32 cellular contexts compared by ENCODE assay signal in the genomic region with DNA sequence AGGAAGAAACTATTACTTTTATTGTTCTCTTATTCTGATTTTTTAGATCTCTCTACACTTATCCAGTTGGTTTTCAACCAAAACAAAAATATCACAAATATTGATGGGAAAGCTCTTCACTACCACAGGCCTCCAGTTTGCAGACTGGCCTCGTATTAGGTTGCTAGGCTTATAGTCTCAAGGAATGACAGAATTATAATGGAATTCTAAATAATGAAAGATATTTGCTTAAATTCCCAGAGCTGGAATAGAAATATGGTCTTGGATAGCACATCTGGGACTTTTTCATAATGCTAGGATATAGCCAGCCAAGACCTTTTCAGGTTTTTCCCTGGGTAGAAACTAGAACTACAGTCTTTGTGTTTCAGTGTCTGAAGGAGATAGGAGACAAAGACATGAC.
"Had no signal": no experiment of that assay in that cellular context is flagged by ENCODE, and none has a peak within 500 bp of the region (broad histone marks: within the 10 kb centered on the region; RNA-seq: fewer than 3 reads in every experiment).

No MANE protein-coding gene starts in this region.

- H3K9me3 ChIP-seq: adrenal gland, colonic mucosa, esophagus squamous epithelium had no signal

- H3K4me1 Mint-ChIP-seq: activated CD4-positive, alpha-beta T cell treated with anti-CD3 and anti-CD28 coated beads for 36 hours; activated CD4-positive, alpha-beta T cell treated with anti-CD3 and anti-CD28 coated beads, Interleukin-2, amount 10 ng/mL, durations not matched to agents 24 days and 14 days; activated CD8-positive, alpha-beta memory T cell treated with anti-CD3 and anti-CD28 coated beads, Interleukin-2, amount 10 ng/mL, durations not matched to agents 7 days and 5 days; activated naive CD4-positive, alpha-beta T cell treated with anti-CD3 and anti-CD28 coated beads, Interleukin-2, amount 50 U/mL, for 24 hours; activated naive CD8-positive, alpha-beta T cell treated with anti-CD3 and anti-CD28 coated beads for 36 hours; activated naive CD8-positive, alpha-beta T cell treated with anti-CD3 and anti-CD28 coated beads, Interleukin-2, amount 50 U/mL, for 24 hours; brain had no signal

- H3K4me1 ChIP-seq: adrenal gland, breast epithelium, colonic mucosa, esophagus squamous epithelium had no signal

- H3K27ac ChIP-seq: adrenal gland, breast epithelium, cardiac muscle cell, colonic mucosa, epithelial cell of prostate, esophagus squamous epithelium had no signal

- H3K4me3 ChIP-seq: adrenal gland, breast epithelium, cardiac muscle cell, colonic mucosa, esophagus squamous epithelium had no signal

- H3K4me3 Mint-ChIP-seq: activated CD4-positive, alpha-beta memory T cell treated with anti-CD3 and anti-CD28 coated beads for 36 hours; activated CD4-positive, alpha-beta T cell treated with anti-CD3 and anti-CD28 coated beads for 36 hours; activated CD4-positive, alpha-beta T cell treated with anti-CD3 and anti-CD28 coated beads, Interleukin-2, amount 10 ng/mL, durations not matched to agents 24 days and 14 days; activated CD8-positive, alpha-beta memory T cell treated with anti-CD3 and anti-CD28 coated beads, Interleukin-2, amount 10 ng/mL, durations not matched to agents 7 days and 5 days; activated CD8-positive, alpha-beta T cell treated with anti-CD3 and anti-CD28 coated beads, Interleukin-2, amount 10 ng/mL, durations not matched to agents 7 days and 5 days; activated naive CD4-positive, alpha-beta T cell treated with anti-CD3 and anti-CD28 coated beads for 36 hours; activated naive CD4-positive, alpha-beta T cell treated with anti-CD3 and anti-CD28 coated beads, Interleukin-2, amount 50 U/mL, for 24 hours; activated naive CD8-positive, alpha-beta T cell treated with anti-CD3 and anti-CD28 coated beads for 36 hours; activated naive CD8-positive, alpha-beta T cell treated with anti-CD3 and anti-CD28 coated beads, Interleukin-2, amount 50 U/mL, for 24 hours; activated T-helper 1 cell treated with anti-CD3 and anti-CD28 coated beads, Interleukin-12 subunit alpha, Interleukin-12 subunit beta, Interleukin-2, Interleukin-4 antibody, amounts not matched to agents 30 ng/mL and 10 ng/mL and 1 ng/mL, durations not matched to agents 14 hours and 24 hours and 36 hours; brain had no signal

- H3K27me3 ChIP-seq: adrenal gland, breast epithelium, cardiac muscle cell, colonic mucosa, esophagus squamous epithelium had no signal

- H3K27me3 Mint-ChIP-seq: activated CD4-positive, alpha-beta memory T cell treated with anti-CD3 and anti-CD28 coated beads for 36 hours; activated CD4-positive, alpha-beta T cell treated with anti-CD3 and anti-CD28 coated beads for 36 hours; activated CD4-positive, alpha-beta T cell treated with anti-CD3 and anti-CD28 coated beads, Interleukin-2, amount 10 ng/mL, durations not matched to agents 24 days and 14 days; activated CD8-positive, alpha-beta memory T cell treated with anti-CD3 and anti-CD28 coated beads, Interleukin-2, amount 10 ng/mL, durations not matched to agents 7 days and 5 days; activated naive CD4-positive, alpha-beta T cell treated with anti-CD3 and anti-CD28 coated beads, Interleukin-2, amount 50 U/mL, for 24 hours; activated naive CD8-positive, alpha-beta T cell treated with anti-CD3 and anti-CD28 coated beads for 36 hours; activated naive CD8-positive, alpha-beta T cell treated with anti-CD3 and anti-CD28 coated beads, Interleukin-2, amount 50 U/mL, for 24 hours; brain had no signal

- H3K36me3 Mint-ChIP-seq: activated CD4-positive, alpha-beta memory T cell treated with anti-CD3 and anti-CD28 coated beads for 36 hours; activated CD8-positive, alpha-beta memory T cell treated with anti-CD3 and anti-CD28 coated beads, Interleukin-2, amount 10 ng/mL, durations not matched to agents 7 days and 5 days; activated naive CD4-positive, alpha-beta T cell treated with anti-CD3 and anti-CD28 coated beads, Interleukin-2, amount 50 U/mL, for 24 hours; activated naive CD8-positive, alpha-beta T cell treated with anti-CD3 and anti-CD28 coated beads for 36 hours; brain had no signal

- DNase-seq: activated CD4-positive, alpha-beta memory T cell treated with anti-CD3 and anti-CD28 coated beads for 36 hours; activated CD4-positive, alpha-beta T cell treated with anti-CD3 and anti-CD28 coated beads for 36 hours; activated CD4-positive, alpha-beta T cell treated with anti-CD3 and anti-CD28 coated beads, Interleukin-2, amount 10 ng/mL, durations not matched to agents 24 days and 14 days; activated CD4-positive, CD25-positive, alpha-beta regulatory T cell; activated CD4-positive, CD25-positive, alpha-beta regulatory T cell treated with anti-CD3 and anti-CD28 coated beads, Interleukin-2, amount 50 U/mL, for 72 hours; activated CD8-positive, alpha-beta memory T cell treated with anti-CD3 and anti-CD28 coated beads, Interleukin-2, amount 10 ng/mL, durations not matched to agents 7 days and 5 days; activated CD8-positive, alpha-beta memory T cell treated with anti-CD3 and anti-CD28 coated beads, Interleukin-2, amount 50 U/mL, for 4 hours; activated CD8-positive, alpha-beta T cell treated with anti-CD3 and anti-CD28 coated beads, Interleukin-2, amount 10 ng/mL, durations not matched to agents 7 days and 5 days; activated effector memory CD4-positive, alpha-beta T cell treated with anti-CD3 and anti-CD28 coated beads, Interleukin-2, amount 50 U/mL, for 16 hours; activated naive CD4-positive, alpha-beta T cell treated with anti-CD3 and anti-CD28 coated beads for 36 hours; activated naive CD8-positive, alpha-beta T cell treated with anti-CD3 and anti-CD28 coated beads for 36 hours; activated naive CD8-positive, alpha-beta T cell treated with anti-CD3 and anti-CD28 coated beads, Interleukin-2, amount 50 U/mL, for 24 hours; activated T-cell treated with anti-CD3 and anti-CD28 coated beads, Interleukin-2, amount 50 U/mL, for 1 hour; activated T-cell treated with anti-CD3 and anti-CD28 coated beads, Interleukin-2, amount 50 U/mL, for 48 hours; adrenal gland; amygdala; aorta; central memory CD4-positive, alpha-beta T cell; cerebellar nuclear complex; colonic mucosa; effector CD8-positive, alpha-beta T cell; esophagus squamous epithelium; foreskin fibroblast; head of caudate nucleus; T-helper 2 cell had no signal

- H3K36me3 ChIP-seq: adrenal gland, breast epithelium, cardiac muscle cell, colonic mucosa, esophagus squamous epithelium had no signal

- ATAC-seq: activated CD4-positive, alpha-beta T cell treated with anti-CD3 and anti-CD28 coated beads for 36 hours; activated CD8-positive, alpha-beta memory T cell treated with anti-CD3 and anti-CD28 coated beads, Interleukin-2, amount 10 ng/mL, durations not matched to agents 7 days and 5 days; activated CD8-positive, alpha-beta T cell treated with anti-CD3 and anti-CD28 coated beads, Interleukin-2, amount 10 ng/mL, durations not matched to agents 7 days and 5 days; activated naive CD8-positive, alpha-beta T cell treated with anti-CD3 and anti-CD28 coated beads, Interleukin-2, amount 50 U/mL, for 24 hours had no signal

- H3K9me3 Mint-ChIP-seq: activated CD4-positive, alpha-beta T cell treated with anti-CD3 and anti-CD28 coated beads, Interleukin-2, amount 10 ng/mL, durations not matched to agents 24 days and 14 days; activated T-helper 2 cell treated with anti-CD3 and anti-CD28 coated beads, Interferon-gamma antibody, Interleukin-2, Interleukin-4, amounts not matched to agents 10 μg/mL and 5 μg/mL and 100 μg/mL, durations not matched to agents 14 hours and 24 hours and 36 hours had no signal

- H3K27ac Mint-ChIP-seq: activated CD4-positive, alpha-beta memory T cell treated with anti-CD3 and anti-CD28 coated beads for 36 hours; activated CD4-positive, alpha-beta T cell treated with anti-CD3 and anti-CD28 coated beads for 36 hours; activated CD4-positive, alpha-beta T cell treated with anti-CD3 and anti-CD28 coated beads, Interleukin-2, amount 10 ng/mL, durations not matched to agents 24 days and 14 days; activated CD8-positive, alpha-beta memory T cell treated with anti-CD3 and anti-CD28 coated beads, Interleukin-2, amount 10 ng/mL, durations not matched to agents 7 days and 5 days; activated CD8-positive, alpha-beta T cell treated with anti-CD3 and anti-CD28 coated beads, Interleukin-2, amount 10 ng/mL, durations not matched to agents 7 days and 5 days; activated naive CD4-positive, alpha-beta T cell treated with anti-CD3 and anti-CD28 coated beads for 36 hours; activated naive CD4-positive, alpha-beta T cell treated with anti-CD3 and anti-CD28 coated beads, Interleukin-2, amount 50 U/mL, for 24 hours; activated naive CD8-positive, alpha-beta T cell treated with anti-CD3 and anti-CD28 coated beads for 36 hours; activated naive CD8-positive, alpha-beta T cell treated with anti-CD3 and anti-CD28 coated beads, Interleukin-2, amount 50 U/mL, for 24 hours; activated T-helper 1 cell treated with anti-CD3 and anti-CD28 coated beads, Interleukin-12 subunit alpha, Interleukin-12 subunit beta, Interleukin-2, Interleukin-4 antibody, amounts not matched to agents 30 ng/mL and 10 ng/mL and 1 ng/mL, durations not matched to agents 14 hours and 24 hours and 36 hours; activated T-helper 2 cell treated with anti-CD3 and anti-CD28 coated beads, Interferon-gamma antibody, Interleukin-2, Interleukin-4, amounts not matched to agents 10 μg/mL and 5 μg/mL and 100 μg/mL, durations not matched to agents 14 hours and 24 hours and 36 hours; brain had no signal
